Comparison of ENCODE assay signal across 8 cellular contexts in the genomic region with DNA sequence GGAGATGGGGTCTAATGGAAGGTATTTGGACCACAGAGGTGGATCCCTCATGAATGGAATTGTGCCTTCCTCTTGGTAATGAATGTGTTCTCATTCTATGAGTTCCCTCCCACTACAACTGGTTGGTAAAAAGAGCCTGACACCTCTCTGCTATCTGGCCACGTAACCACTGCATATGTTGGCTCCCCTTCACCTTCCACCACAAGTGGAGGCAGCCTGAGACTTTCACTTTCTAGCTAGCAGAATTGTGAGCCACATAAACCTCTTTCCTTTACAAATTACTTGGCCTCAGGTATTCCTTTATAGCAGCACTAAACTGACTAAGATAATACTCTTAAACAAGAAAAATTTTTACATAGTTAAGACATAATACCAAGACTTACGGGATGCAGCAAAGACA.
DNase-seq lines count a peak whose midpoint lies in the region; ATAC-seq, FAIRE-seq and TF ChIP-seq lines count a peak whose summit lies in the region.

No MANE protein-coding gene starts in this region.

- no peak overlapping the region for H3K9ac ChIP-seq in astrocyte (ENCODE audit: low read length)
- no peak overlapping the region for H3K9ac ChIP-seq in kidney (ENCODE audit: low read length in 2 of 2)

- peak; percentile 43 for DNase-seq in GM06990 (ENCODE audit: extremely low read depth, insufficient read length)
- DNase-seq in Jurkat, Clone E6-1 (ENCODE audit: low read depth, low spot score): peak; percentile 80
- peak; percentile 50 for DNase-seq in astrocyte (ENCODE audit: low read depth)
- no peak for DNase-seq in SHP77 treated with DMSO at 0.1 percent for 48 hours (lab: John Stamatoyannopoulos, UW)
- no peak for DNase-seq in cerebellar cortex (ENCODE audit: low spot score)
- DNase-seq in kidney: no peak
- no peak for DNase-seq in amygdala (lab: John Stamatoyannopoulos, UW)

- no peak overlapping the region for H3K4me2 ChIP-seq in astrocyte (ENCODE audit: low read length)

- no peaks in the 10 kb centered on the region for H3K27me3 Mint-ChIP-seq in astrocyte (ENCODE audit: low read depth, unreplicated experiment)

- H3K4me1 ChIP-seq in astrocyte (ENCODE audit: insufficient read depth, low read length) (no peaks in the 10 kb centered on the region), kidney (ENCODE audit: control insufficient read depth in 1 of 2, insufficient read depth in 1 of 2, low read depth in 1 of 2, low read length in 2 of 2) (no peaks in the 10 kb centered on the region)

- H3K79me2 ChIP-seq in astrocyte (ENCODE audit: insufficient read depth, low read length): peaks cover 79% of the 10 kb centered on the region

- H3K9me3 Mint-ChIP-seq in astrocyte (ENCODE audit: unreplicated experiment): no peaks in the 10 kb centered on the region

- H3K4me3 Mint-ChIP-seq in astrocyte (ENCODE audit: unreplicated experiment): no peak overlapping the region

- H4K20me1 ChIP-seq in astrocyte (ENCODE audit: insufficient read depth, low read length): peaks cover 65% of the 10 kb centered on the region

- H2AFZ ChIP-seq in astrocyte (ENCODE audit: low read depth, low read length): no peak overlapping the region

- H3K27ac ChIP-seq in astrocyte (ENCODE audit: low read depth, low read length) (no peak overlapping the region), kidney (ENCODE audit: low read depth in 2 of 2, low read length in 2 of 2) (no peak overlapping the region)

- intact Hi-C loops in kidney (cut with DNase I): no loop called here

- ATAC-seq in GM21423 (IDR thresholded peaks at IDR 0.05; ENCODE audit: unreplicated experiment): peak; percentile 99

- H3K36me3 ChIP-seq in GM06990 (ENCODE audit: control insufficient read depth, insufficient read depth, low read length): no peaks in the 10 kb centered on the region
- no peaks in the 10 kb centered on the region for H3K36me3 ChIP-seq in astrocyte (ENCODE audit: insufficient read depth, low read length)
- no peaks in the 10 kb centered on the region for H3K36me3 ChIP-seq in kidney (ENCODE audit: control insufficient read depth in 1 of 2, insufficient read depth in 2 of 2, low read length in 2 of 2)

- peak; percentile 47 for FAIRE-seq in astrocyte (lab: Jason Lieb, UNC)
- no peak for FAIRE-seq in kidney (lab: Jason Lieb, UNC)

- H3K9me3 ChIP-seq in astrocyte (ENCODE audit: insufficient read depth, low read depth, low read length) (no peaks in the 10 kb centered on the region), kidney (ENCODE audit: control insufficient read depth in 1 of 2, low read length in 2 of 2) (no peaks in the 10 kb centered on the region)

- no peak for TF ChIP-seq CTCF in GM06990 (IDR thresholded peaks at IDR 0.05; ENCODE audit: insufficient read depth, low read length, poor library complexity, severe bottlenecking)
- no peak for TF ChIP-seq CTCF in astrocyte (IDR thresholded peaks at IDR 0.05; ENCODE audit: insufficient read depth, low read depth, low read length)
- TF ChIP-seq CTCF in kidney (IDR thresholded peaks at IDR 0.05; ENCODE audit: borderline replicate concordance, extremely low read depth, insufficient read depth): no peak

- H3K4me3 ChIP-seq in GM06990 (replicated peaks; ENCODE audit: low read depth, low read length) (peak overlapping the region; percentile 29; the same call in 1 of the 2 replicates), astrocyte (ENCODE audit: insufficient read depth, low read depth, low read length) (no peak overlapping the region), kidney (ENCODE audit: low read length in 2 of 2) (no peak overlapping the region)
- no peak overlapping the region for H3K4me3 ChIP-seq in Jurkat, Clone E6-1 (ENCODE audit: low read length)

- H3K27me3 ChIP-seq in GM06990 (replicated peaks; ENCODE audit: control insufficient read depth, insufficient read depth, low read length) (no peaks in the 10 kb centered on the region), astrocyte (ENCODE audit: insufficient read depth, low read length) (no peaks in the 10 kb centered on the region)

- peaks cover 12% of the 10 kb centered on the region for H3K4me1 Mint-ChIP-seq in astrocyte (ENCODE audit: low read depth, unreplicated experiment)

- H3K36me3 Mint-ChIP-seq in astrocyte (ENCODE audit: low read depth, unreplicated experiment): no peaks in the 10 kb centered on the region

- H3K27ac Mint-ChIP-seq in astrocyte (ENCODE audit: unreplicated experiment): no peak overlapping the region

Comparison
In these comparisons a context has a peak if more than half of its experiments do, and no peak if none do; other contexts are left out.
1. DNase-seq: peak in GM06990 (single experiment), Jurkat, Clone E6-1 (single experiment) and astrocyte (single experiment); none in SHP77 treated with DMSO at 0.1 percent for 48 hours (single experiment), cerebellar cortex (single experiment), kidney (single experiment) and amygdala (0 of 56).